Comparison of ENCODE assay signal across 8 cellular contexts in the genomic region with DNA sequence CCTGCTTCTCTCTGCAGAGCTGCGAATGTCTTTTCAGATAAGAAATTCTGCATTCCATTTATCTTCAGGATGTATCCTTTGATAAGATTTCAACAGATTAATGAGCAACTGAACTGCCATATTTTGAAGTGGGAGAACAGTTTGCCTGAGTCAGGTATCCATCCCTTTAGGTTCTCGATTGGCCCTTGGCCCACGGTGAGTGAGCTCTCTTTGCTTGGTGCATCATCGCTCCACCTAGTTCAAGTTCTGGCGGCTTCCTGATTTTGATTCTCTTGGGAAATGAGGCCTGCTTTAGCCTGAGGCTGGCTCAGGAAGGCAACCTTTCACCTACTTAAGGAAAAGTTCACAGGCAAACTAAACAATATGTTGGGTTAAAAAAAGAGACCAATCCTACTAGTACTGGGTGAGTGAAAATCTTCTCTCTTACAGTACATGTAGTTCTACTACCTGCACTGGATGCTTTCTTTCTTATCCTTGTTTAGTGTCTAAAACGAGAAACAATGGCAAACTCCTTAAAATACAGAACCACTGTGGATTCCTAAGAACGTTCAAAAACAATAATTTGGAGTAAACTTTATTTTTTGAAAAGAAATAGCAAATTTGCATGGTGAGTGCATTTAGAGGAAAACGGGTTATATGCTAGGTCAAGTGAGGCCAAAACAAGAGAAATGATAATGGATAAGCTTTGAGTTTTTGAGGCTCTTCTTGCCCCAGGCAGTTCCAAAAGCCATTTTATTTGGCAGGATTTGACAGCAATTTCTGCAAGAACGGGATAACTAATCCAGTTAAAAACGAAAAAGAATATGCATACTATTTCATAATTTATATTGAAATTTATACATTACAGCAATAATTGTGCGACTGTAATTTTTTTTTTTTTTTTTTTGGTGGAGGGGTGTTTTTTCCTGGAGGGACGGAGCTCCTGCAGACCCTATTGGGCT. TPM values are rescaled to one million over a fixed set of nuclear protein-coding genes. Genes with fewer than 3 reads are reported as not detected.
A peak's percentile ranks its signal among the peaks of the same experiment; 100 is the strongest.
DNase-seq lines count a peak whose midpoint lies in the region; ATAC-seq and TF ChIP-seq lines count a peak whose summit lies in the region.

No MANE protein-coding gene starts in this region.

- H3K4me2 ChIP-seq in DND-41 (ENCODE audit: insufficient read depth, low read length) (peak overlapping the region; percentile 82), Karpas-422 (ENCODE audit: low read depth, low read length, poor library complexity, severe bottlenecking) (peak overlapping the region; percentile 79)

- no peaks in the 10 kb centered on the region for H3K27me3 Mint-ChIP-seq in activated naive CD8-positive, alpha-beta T cell

- peak overlapping the region; percentile 38 for H2AFZ ChIP-seq in DND-41 (ENCODE audit: low read depth, low read length)
- peak overlapping the region; percentile 57 for H2AFZ ChIP-seq in Karpas-422 (ENCODE audit: low read length)

- no peak for ATAC-seq in DND-41 (ENCODE audit: insufficient read depth, low read depth)
- peak; percentile 12 to 58 (median 40) for ATAC-seq in heart left ventricle
- no peak for ATAC-seq in HG02884 (IDR thresholded peaks at IDR 0.05; ENCODE audit: unreplicated experiment)

- H3K4me3 Mint-ChIP-seq in activated naive CD8-positive, alpha-beta T cell, result peak overlapping the region; percentile 78

- peak overlapping the region; percentile 45 for H3K27ac ChIP-seq in DND-41 (ENCODE audit: low read length)
- H3K27ac ChIP-seq in Karpas-422 (ENCODE audit: low read length), result no peak overlapping the region
- peak overlapping the region; percentile 86 to 100 (median 97) for H3K27ac ChIP-seq in heart left ventricle

- peaks cover 7% of the 10 kb centered on the region for H3K4me1 Mint-ChIP-seq in activated naive CD8-positive, alpha-beta T cell (ENCODE audit: low read depth)

- no peak for TF ChIP-seq POLR2A in heart left ventricle (IDR thresholded peaks at IDR 0.05)

- no peaks in the 10 kb centered on the region for H3K36me3 Mint-ChIP-seq in activated naive CD8-positive, alpha-beta T cell

- no peaks in the 10 kb centered on the region for H3K9me3 ChIP-seq in DND-41 (ENCODE audit: insufficient read depth, low read length, severe bottlenecking)
- H3K9me3 ChIP-seq in Karpas-422 (ENCODE audit: low read length), result no peaks in the 10 kb centered on the region
- no peaks in the 10 kb centered on the region for H3K9me3 ChIP-seq in heart left ventricle

- H3K4me3 ChIP-seq in DND-41 (ENCODE audit: low read depth in 1 of 2, low read length in 2 of 2) (peak overlapping the region; percentile 94 to 99; a peak in 3 of 4 replicates), Karpas-422 (ENCODE audit: low read length) (peak overlapping the region; percentile 70), heart left ventricle (peak overlapping the region; percentile 74 to 99 (median 93))

- H3K9ac ChIP-seq in DND-41 (ENCODE audit: low read depth, low read length) (peak overlapping the region; percentile 97), Karpas-422 (ENCODE audit: low read length) (peak overlapping the region; percentile 50)

- no peaks in the 10 kb centered on the region for H3K9me2 ChIP-seq in Karpas-422 (replicated peaks; ENCODE audit: insufficient read depth, low read length)

- peaks cover 41% of the 10 kb centered on the region for H3K4me1 ChIP-seq in DND-41 (ENCODE audit: insufficient read depth, low read length)
- peaks cover 42% of the 10 kb centered on the region for H3K4me1 ChIP-seq in Karpas-422 (ENCODE audit: low read length)
- peaks cover 6 to 46% (median 40%) of the 10 kb centered on the region in 12 donors for H3K4me1 ChIP-seq in heart left ventricle

- H4K20me1 ChIP-seq in DND-41 (ENCODE audit: insufficient read depth, low read length) (peaks cover 34% of the 10 kb centered on the region), Karpas-422 (ENCODE audit: insufficient read depth, low read depth, low read length) (peaks cover 38% of the 10 kb centered on the region)

- H3K27me3 ChIP-seq in DND-41 (ENCODE audit: insufficient read depth, low read length, poor library complexity) (no peaks in the 10 kb centered on the region), Karpas-422 (ENCODE audit: low read length) (no peaks in the 10 kb centered on the region), heart left ventricle (no peaks in the 10 kb centered on the region)

- H3K36me3 ChIP-seq in DND-41 (ENCODE audit: insufficient read depth, low read length) (peaks cover 5% of the 10 kb centered on the region; the same call in 1 of the 2 replicates), Karpas-422 (ENCODE audit: insufficient read depth, low read length) (no peaks in the 10 kb centered on the region), heart left ventricle (no peaks in the 10 kb centered on the region)

- H3K79me2 ChIP-seq in DND-41 (ENCODE audit: insufficient read depth, low read length) (peaks cover 43% of the 10 kb centered on the region), Karpas-422 (ENCODE audit: low read length) (peaks cover 42% of the 10 kb centered on the region)

- no peak for TF ChIP-seq CTCF in DND-41 (IDR thresholded peaks at IDR 0.05; ENCODE audit: borderline replicate concordance, extremely low read depth, low read length, poor library complexity, severe bottlenecking)
- no peak for TF ChIP-seq CTCF in heart left ventricle (IDR thresholded peaks at IDR 0.05)

- peak overlapping the region; percentile 18 for H3K27ac Mint-ChIP-seq in activated naive CD8-positive, alpha-beta T cell

- intact Hi-C loops in heart left ventricle (cut with DNase I), result loop anchor here in 9 of 10 donors (2.0 to 10.0 kb wide), 10 partner anchors 42 to 168 kb away; no protein-coding TSS in a partner anchor

- WGBS in heart left ventricle, 4 donors, result 4 to 13% (median 8%) methylated on average over 12 of the region's 12 CpGs

- DNase-seq in DND-41, result no peak
- peak; percentile 41 for DNase-seq in Karpas-422
- peak; percentile 56 to 76 (median 68) for DNase-seq in heart left ventricle
- DNase-seq in pons (ENCODE audit: low spot score), result peak; percentile 57
- no peak for DNase-seq in NK-92 (lab: John Stamatoyannopoulos, UW; ENCODE audit: unreplicated experiment)
- no peak for DNase-seq in NCI-H2081 (lab: John Stamatoyannopoulos, UW)

- no peaks in the 10 kb centered on the region for H3K9me3 Mint-ChIP-seq in activated naive CD8-positive, alpha-beta T cell (ENCODE audit: low read depth)

RNA-seq across cellular contexts. Expression of gene ACSL3, which starts 0.8 kb away (rescaled TPM):
- total RNA-seq in Karpas-422 (2014; rRNA removed; shearing (Covaris generic); ENCODE audit: low replicate concordance), result 88.0 and 98.5 TPM in 2 replicates
- 10 to 100 TPM; 44.5 to 56.8 (median 52.4) TPM for total RNA-seq in heart left ventricle
- 10 to 100 TPM; 12.0 to 30.8 TPM for polyA plus RNA-seq in heart left ventricle

Comparison
In these comparisons a context has a peak if more than half of its experiments do, and no peak if none do; other contexts are left out.
1. ATAC-seq: peak in heart left ventricle (4 of 4); none in DND-41 (single experiment) and HG02884 (single experiment).
2. DNase-seq: peak in Karpas-422 (single experiment), heart left ventricle (5 of 5) and pons (single experiment); none in DND-41 (single experiment), NK-92 (single experiment) and NCI-H2081 (0 of 2).
3. Peak in every context shown above with its lines, with median percentiles within 50 percentile points of each other: H3K4me3 ChIP-seq.